ENCODE assay signal across 1 cellular context in the genomic region with DNA sequence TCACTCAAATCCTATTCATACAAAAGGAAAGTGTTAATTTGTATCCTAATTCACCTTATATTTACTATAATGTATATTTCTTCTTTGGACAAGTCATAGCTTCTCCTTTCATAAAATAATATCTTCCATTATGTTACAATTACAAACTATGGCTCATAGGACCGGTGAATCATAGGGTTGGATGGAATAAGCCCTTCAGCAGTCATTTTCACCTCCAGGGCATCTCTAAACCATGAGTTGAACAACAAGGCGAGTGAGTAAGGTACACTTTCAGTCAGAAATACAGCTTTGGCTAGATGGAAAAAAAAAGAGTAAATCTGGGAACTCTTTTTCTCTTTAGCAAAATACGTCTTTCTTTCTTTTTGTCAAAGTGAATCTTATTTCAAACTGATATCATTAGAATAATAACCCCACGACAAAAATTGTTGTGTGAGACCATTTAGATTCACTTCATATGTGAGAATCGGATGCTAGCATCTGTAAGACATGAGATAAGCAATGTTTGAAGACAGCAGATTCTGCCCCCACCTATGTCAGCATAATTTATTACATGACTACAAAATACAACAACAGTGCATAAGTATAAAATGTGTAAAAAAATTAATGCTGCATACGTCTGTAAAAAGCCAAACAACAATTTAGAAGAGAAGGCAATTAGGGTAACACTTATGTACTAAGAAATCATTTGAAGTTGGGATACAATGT.
A peak's percentile ranks its signal among the peaks of the same experiment; 100 is the strongest.
TF ChIP-seq lines count a peak whose summit lies in the region.

No MANE protein-coding gene starts in this region.

TF ChIP-seq in K562, 482 proteins besides CTCF, POLR2A, EP300 and RAD21 (continued from another document and continues in another):
- TF ChIP-seq, protein P1, sequence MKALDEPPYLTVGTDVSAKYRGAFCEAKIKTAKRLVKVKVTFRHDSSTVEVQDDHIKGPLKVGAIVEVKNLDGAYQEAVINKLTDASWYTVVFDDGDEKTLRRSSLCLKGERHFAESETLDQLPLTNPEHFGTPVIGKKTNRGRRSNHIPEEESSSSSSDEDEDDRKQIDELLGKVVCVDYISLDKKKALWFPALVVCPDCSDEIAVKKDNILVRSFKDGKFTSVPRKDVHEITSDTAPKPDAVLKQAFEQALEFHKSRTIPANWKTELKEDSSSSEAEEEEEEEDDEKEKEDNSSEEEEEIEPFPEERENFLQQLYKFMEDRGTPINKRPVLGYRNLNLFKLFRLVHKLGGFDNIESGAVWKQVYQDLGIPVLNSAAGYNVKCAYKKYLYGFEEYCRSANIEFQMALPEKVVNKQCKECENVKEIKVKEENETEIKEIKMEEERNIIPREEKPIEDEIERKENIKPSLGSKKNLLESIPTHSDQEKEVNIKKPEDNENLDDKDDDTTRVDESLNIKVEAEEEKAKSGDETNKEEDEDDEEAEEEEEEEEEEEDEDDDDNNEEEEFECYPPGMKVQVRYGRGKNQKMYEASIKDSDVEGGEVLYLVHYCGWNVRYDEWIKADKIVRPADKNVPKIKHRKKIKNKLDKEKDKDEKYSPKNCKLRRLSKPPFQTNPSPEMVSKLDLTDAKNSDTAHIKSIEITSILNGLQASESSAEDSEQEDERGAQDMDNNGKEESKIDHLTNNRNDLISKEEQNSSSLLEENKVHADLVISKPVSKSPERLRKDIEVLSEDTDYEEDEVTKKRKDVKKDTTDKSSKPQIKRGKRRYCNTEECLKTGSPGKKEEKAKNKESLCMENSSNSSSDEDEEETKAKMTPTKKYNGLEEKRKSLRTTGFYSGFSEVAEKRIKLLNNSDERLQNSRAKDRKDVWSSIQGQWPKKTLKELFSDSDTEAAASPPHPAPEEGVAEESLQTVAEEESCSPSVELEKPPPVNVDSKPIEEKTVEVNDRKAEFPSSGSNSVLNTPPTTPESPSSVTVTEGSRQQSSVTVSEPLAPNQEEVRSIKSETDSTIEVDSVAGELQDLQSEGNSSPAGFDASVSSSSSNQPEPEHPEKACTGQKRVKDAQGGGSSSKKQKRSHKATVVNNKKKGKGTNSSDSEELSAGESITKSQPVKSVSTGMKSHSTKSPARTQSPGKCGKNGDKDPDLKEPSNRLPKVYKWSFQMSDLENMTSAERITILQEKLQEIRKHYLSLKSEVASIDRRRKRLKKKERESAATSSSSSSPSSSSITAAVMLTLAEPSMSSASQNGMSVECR (CRISPR knock-in tag; IDR thresholded peaks at IDR 0.05), result no peak
- no peak for TF ChIP-seq ZNF431 (CRISPR knock-in tag; IDR thresholded peaks at IDR 0.05)
- 0 out of 2 replicates have a peak, but pooled peaks have one; percentile 20 for TF ChIP-seq ZEB2 (IDR thresholded peaks at IDR 0.05)
- TF ChIP-seq ZNF695 (CRISPR knock-in tag; IDR thresholded peaks at IDR 0.05), result no peak
- no peak for TF ChIP-seq JUND (IDR thresholded peaks at IDR 0.05; ENCODE audit: borderline replicate concordance, low read depth, low read length)
- TF ChIP-seq JUND (tag; IDR thresholded peaks at IDR 0.05; ENCODE audit: borderline replicate concordance, low read depth, low read length), result no peak
- peak; percentile 17; the same call in 1 of the 2 replicates for TF ChIP-seq ZNF589 (CRISPR knock-in tag; IDR thresholded peaks at IDR 0.05; ENCODE audit: low read depth)
- TF ChIP-seq ZNF583 (CRISPR knock-in tag; IDR thresholded peaks at IDR 0.05), result no peak
- TF ChIP-seq SMC3 (conservative IDR thresholded peaks at IDR 0.05; ENCODE audit: insufficient read depth, low read depth, low read length), result no peak
- TF ChIP-seq, protein P2, sequence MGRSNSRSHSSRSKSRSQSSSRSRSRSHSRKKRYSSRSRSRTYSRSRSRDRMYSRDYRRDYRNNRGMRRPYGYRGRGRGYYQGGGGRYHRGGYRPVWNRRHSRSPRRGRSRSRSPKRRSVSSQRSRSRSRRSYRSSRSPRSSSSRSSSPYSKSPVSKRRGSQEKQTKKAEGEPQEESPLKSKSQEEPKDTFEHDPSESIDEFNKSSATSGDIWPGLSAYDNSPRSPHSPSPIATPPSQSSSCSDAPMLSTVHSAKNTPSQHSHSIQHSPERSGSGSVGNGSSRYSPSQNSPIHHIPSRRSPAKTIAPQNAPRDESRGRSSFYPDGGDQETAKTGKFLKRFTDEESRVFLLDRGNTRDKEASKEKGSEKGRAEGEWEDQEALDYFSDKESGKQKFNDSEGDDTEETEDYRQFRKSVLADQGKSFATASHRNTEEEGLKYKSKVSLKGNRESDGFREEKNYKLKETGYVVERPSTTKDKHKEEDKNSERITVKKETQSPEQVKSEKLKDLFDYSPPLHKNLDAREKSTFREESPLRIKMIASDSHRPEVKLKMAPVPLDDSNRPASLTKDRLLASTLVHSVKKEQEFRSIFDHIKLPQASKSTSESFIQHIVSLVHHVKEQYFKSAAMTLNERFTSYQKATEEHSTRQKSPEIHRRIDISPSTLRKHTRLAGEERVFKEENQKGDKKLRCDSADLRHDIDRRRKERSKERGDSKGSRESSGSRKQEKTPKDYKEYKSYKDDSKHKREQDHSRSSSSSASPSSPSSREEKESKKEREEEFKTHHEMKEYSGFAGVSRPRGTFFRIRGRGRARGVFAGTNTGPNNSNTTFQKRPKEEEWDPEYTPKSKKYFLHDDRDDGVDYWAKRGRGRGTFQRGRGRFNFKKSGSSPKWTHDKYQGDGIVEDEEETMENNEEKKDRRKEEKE (IDR thresholded peaks at IDR 0.05; ENCODE audit: borderline replicate concordance in 1 of 2, control insufficient read depth in 1 of 2, low read depth in 2 of 2, low read length in 1 of 2), result no peak
- no peak for TF ChIP-seq SAP30 (IDR thresholded peaks at IDR 0.05; ENCODE audit: borderline replicate concordance, insufficient read depth, low read depth, low read length, poor library complexity, severe bottlenecking)
- TF ChIP-seq IRF2 (CRISPR knock-in tag; IDR thresholded peaks at IDR 0.05), result no peak
- TF ChIP-seq, protein P3, sequence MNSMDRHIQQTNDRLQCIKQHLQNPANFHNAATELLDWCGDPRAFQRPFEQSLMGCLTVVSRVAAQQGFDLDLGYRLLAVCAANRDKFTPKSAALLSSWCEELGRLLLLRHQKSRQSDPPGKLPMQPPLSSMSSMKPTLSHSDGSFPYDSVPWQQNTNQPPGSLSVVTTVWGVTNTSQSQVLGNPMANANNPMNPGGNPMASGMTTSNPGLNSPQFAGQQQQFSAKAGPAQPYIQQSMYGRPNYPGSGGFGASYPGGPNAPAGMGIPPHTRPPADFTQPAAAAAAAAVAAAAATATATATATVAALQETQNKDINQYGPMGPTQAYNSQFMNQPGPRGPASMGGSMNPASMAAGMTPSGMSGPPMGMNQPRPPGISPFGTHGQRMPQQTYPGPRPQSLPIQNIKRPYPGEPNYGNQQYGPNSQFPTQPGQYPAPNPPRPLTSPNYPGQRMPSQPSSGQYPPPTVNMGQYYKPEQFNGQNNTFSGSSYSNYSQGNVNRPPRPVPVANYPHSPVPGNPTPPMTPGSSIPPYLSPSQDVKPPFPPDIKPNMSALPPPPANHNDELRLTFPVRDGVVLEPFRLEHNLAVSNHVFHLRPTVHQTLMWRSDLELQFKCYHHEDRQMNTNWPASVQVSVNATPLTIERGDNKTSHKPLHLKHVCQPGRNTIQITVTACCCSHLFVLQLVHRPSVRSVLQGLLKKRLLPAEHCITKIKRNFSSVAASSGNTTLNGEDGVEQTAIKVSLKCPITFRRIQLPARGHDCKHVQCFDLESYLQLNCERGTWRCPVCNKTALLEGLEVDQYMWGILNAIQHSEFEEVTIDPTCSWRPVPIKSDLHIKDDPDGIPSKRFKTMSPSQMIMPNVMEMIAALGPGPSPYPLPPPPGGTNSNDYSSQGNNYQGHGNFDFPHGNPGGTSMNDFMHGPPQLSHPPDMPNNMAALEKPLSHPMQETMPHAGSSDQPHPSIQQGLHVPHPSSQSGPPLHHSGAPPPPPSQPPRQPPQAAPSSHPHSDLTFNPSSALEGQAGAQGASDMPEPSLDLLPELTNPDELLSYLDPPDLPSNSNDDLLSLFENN (IDR thresholded peaks at IDR 0.05; ENCODE audit: low read depth in 2 of 2, low read length in 2 of 2), result 0 out of 4 replicates have a peak, but pooled peaks of 1 of the 2 experiments have one; percentile 37
- peak; percentile 62; the same call in 1 of the 2 replicates for TF ChIP-seq SMARCA4 (IDR thresholded peaks at IDR 0.05)
- TF ChIP-seq, protein P4, sequence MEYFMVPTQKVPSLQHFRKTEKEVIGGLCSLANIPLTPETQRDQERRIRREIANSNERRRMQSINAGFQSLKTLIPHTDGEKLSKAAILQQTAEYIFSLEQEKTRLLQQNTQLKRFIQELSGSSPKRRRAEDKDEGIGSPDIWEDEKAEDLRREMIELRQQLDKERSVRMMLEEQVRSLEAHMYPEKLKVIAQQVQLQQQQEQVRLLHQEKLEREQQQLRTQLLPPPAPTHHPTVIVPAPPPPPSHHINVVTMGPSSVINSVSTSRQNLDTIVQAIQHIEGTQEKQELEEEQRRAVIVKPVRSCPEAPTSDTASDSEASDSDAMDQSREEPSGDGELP (CRISPR knock-in tag; IDR thresholded peaks at IDR 0.05; ENCODE audit: borderline replicate concordance), result no peak
- TF ChIP-seq, protein P5, sequence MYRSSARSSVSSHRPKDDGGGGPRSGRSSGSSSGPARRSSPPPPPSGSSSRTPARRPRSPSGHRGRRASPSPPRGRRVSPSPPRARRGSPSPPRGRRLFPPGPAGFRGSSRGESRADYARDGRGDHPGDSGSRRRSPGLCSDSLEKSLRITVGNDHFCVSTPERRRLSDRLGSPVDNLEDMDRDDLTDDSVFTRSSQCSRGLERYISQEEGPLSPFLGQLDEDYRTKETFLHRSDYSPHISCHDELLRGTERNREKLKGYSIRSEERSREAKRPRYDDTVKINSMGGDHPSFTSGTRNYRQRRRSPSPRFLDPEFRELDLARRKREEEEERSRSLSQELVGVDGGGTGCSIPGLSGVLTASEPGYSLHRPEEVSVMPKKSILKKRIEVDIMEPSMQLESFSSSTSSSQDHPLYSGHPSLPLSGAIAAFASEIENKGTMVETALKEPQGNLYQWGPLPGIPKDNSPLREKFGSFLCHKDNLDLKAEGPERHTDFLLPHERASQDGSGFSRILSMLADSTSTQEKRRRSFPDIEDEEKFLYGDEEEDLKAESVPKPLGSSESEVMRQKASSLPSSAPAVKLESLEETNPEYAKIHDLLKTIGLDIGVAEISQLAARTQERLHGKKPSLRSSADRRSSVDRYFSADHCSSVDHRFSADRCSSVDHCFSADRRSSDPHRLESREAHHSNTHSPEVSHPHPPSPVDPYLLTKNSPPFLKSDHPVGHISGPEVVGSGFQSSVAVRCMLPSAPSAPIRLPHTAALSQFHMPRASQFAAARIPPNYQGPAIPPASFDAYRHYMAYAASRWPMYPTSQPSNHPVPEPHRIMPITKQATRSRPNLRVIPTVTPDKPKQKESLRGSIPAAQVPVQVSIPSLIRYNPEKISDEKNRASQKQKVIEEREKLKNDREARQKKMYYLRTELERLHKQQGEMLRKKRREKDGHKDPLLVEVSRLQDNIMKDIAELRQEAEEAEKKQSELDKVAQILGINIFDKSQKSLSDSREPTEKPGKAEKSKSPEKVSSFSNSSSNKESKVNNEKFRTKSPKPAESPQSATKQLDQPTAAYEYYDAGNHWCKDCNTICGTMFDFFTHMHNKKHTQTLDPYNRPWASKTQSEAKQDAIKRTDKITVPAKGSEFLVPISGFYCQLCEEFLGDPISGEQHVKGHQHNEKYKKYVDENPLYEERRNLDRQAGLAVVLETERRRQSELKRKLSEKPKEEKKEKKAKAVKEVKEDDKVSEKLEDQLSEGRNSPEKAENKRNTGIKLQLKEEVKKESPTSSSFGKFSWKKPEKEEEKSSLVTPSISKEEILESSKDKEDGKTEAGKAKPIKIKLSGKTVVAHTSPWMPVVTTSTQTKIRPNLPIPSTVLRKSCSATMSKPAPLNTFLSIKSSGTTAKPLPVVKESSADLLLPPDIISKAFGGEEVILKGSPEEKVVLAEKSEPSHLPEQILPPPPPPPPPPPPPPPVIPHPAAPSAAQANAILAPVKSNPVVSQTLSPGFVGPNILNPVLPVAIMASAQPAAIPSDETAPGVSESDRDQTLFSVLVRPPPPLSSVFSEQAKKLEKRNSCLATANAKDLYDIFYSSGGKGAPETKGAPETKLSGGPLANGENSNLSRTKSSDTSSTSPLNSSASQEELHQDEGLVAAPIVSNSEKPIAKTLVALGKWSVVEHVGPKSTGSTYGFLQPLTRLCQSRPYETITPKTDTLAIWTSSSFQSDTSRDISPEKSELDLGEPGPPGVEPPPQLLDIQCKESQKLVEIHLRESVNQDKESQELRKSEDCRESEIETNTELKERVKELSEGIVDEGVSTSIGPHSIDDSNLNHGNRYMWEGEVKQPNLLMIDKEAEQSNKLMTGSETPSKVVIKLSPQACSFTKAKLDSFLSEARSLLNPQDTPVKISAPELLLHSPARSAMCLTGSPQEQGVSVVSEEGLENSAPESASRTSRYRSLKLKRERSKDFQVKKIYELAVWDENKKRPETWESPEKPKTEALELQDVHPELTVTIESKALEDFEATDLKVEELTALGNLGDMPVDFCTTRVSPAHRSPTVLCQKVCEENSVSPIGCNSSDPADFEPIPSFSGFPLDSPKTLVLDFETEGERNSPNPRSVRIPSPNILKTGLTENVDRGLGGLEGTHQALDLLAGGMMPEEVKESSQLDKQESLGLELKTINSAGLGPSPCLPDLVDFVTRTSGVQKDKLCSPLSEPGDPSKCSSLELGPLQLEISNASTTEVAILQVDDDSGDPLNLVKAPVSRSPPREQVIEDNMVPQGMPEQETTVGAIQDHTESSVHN (IDR thresholded peaks at IDR 0.05; ENCODE audit: borderline replicate concordance in 1 of 2, low read depth in 1 of 2), result no peak
- TF ChIP-seq, protein P6, sequence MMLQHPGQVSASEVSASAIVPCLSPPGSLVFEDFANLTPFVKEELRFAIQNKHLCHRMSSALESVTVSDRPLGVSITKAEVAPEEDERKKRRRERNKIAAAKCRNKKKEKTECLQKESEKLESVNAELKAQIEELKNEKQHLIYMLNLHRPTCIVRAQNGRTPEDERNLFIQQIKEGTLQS (IDR thresholded peaks at IDR 0.05), result no peak; the same call in 1 of the 2 replicates
- TF ChIP-seq, protein P6 (CRISPR knock-in tag; conservative IDR thresholded peaks at IDR 0.05), result no peak
- no peak for TF ChIP-seq PURB (CRISPR knock-in tag; IDR thresholded peaks at IDR 0.05; ENCODE audit: low read depth)
- peak; percentile 65 for TF ChIP-seq TEAD4 (IDR thresholded peaks at IDR 0.05; ENCODE audit: low read length)
- no peak for TF ChIP-seq TEAD4 (CRISPR knock-in tag; IDR thresholded peaks at IDR 0.05; ENCODE audit: borderline replicate concordance)
- TF ChIP-seq XRCC5 (IDR thresholded peaks at IDR 0.05; ENCODE audit: low read depth, low read length), result no peak
- TF ChIP-seq MAFK (IDR thresholded peaks at IDR 0.05; ENCODE audit: low read length), result peak; percentile 13; the same call in 1 of the 2 replicates
- peak; percentile 47; the same call in 1 of the 2 replicates for TF ChIP-seq RNF2 (IDR thresholded peaks at IDR 0.05)
- no peak for TF ChIP-seq SAFB (IDR thresholded peaks at IDR 0.05; ENCODE audit: borderline replicate concordance, low read depth, low read length)
- no peak for TF ChIP-seq ELF2 (CRISPR knock-in tag; IDR thresholded peaks at IDR 0.05)
- TF ChIP-seq POLR3G (IDR thresholded peaks at IDR 0.05; ENCODE audit: extremely low read depth, insufficient read length, insufficient replicate concordance), result no peak
- TF ChIP-seq CCAR2 (IDR thresholded peaks at IDR 0.05; ENCODE audit: low read depth, low read length), result no peak
- TF ChIP-seq NCOA1 (IDR thresholded peaks at IDR 0.05; ENCODE audit: low read depth), result no peak
- TF ChIP-seq PHB (CRISPR knock-in tag; IDR thresholded peaks at IDR 0.05), result no peak
- TF ChIP-seq NR4A1 (CRISPR knock-in tag; IDR thresholded peaks at IDR 0.05), result no peak
- no peak for TF ChIP-seq NR4A1 (tag; IDR thresholded peaks at IDR 0.05)
- no peak for TF ChIP-seq CBX1 (IDR thresholded peaks at IDR 0.05; ENCODE audit: low read depth)
